Comparison of ENCODE assay signal across 2 cellular contexts in the genomic region with DNA sequence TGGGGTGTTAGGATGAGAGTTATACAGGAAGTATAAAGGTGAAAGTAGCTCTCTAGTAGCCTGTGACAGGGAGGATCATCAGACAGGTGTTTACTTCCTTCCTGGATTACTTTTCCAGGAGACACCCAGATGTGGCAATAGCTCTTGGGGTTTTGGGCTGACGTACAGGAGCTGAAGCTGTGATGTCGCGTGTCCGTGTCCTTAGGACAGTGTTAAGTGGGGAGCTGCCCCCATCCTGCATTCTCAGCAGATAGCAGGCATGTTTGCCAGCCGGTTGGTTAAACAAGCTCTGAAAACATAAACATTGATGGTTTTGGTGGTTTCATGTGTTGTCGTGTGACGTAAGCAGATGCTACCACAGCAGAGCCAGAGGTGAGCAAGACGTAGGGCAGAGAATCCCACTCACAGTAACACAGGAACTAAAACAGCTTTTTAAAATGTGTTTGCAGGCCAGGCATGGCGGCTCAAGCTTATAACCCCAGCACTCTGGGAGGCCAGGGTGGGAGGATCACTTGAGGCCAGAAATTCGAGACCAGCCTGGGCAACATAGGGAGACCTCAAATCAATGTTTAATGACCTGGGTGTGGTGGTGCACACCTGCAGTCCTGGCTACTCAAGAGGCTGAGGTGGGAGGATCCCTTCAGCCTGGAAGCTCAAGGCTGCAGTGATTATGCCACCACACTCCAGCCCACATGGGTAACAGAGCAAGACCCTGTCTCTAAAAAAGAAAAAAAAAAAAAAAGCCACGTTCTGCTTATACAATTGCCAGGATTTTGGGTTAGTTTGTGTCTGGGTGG.
A peak's percentile ranks its signal among the peaks of the same experiment; 100 is the strongest.
TF ChIP-seq lines count a peak whose summit lies in the region.

No MANE protein-coding gene starts in this region.

TF ChIP-seq in HEK293, 187 proteins besides CTCF, POLR2A, EP300 and RAD21:
- TF ChIP-seq, protein P1, sequence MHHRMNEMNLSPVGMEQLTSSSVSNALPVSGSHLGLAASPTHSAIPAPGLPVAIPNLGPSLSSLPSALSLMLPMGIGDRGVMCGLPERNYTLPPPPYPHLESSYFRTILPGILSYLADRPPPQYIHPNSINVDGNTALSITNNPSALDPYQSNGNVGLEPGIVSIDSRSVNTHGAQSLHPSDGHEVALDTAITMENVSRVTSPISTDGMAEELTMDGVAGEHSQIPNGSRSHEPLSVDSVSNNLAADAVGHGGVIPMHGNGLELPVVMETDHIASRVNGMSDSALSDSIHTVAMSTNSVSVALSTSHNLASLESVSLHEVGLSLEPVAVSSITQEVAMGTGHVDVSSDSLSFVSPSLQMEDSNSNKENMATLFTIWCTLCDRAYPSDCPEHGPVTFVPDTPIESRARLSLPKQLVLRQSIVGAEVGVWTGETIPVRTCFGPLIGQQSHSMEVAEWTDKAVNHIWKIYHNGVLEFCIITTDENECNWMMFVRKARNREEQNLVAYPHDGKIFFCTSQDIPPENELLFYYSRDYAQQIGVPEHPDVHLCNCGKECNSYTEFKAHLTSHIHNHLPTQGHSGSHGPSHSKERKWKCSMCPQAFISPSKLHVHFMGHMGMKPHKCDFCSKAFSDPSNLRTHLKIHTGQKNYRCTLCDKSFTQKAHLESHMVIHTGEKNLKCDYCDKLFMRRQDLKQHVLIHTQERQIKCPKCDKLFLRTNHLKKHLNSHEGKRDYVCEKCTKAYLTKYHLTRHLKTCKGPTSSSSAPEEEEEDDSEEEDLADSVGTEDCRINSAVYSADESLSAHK (tag by site-specific recombination; IDR thresholded peaks at IDR 0.05), result 0 out of 2 replicates have a peak, but pooled peaks have one; percentile 14
- TF ChIP-seq KLF1 (tag by site-specific recombination; IDR thresholded peaks at IDR 0.05), result peak; percentile 89
- TF ChIP-seq ZNF266 (tag by site-specific recombination; IDR thresholded peaks at IDR 0.05; ENCODE audit: low read depth), result no peak

TF ChIP-seq in K562, 482 proteins besides CTCF, POLR2A, EP300 and RAD21:
- no peak for TF ChIP-seq TOE1 (IDR thresholded peaks at IDR 0.05; ENCODE audit: borderline replicate concordance)
- no peak for TF ChIP-seq TOE1 (CRISPR knock-in tag; IDR thresholded peaks at IDR 0.05; ENCODE audit: borderline replicate concordance, low read depth)
- TF ChIP-seq ZC3H4 (CRISPR knock-in tag; IDR thresholded peaks at IDR 0.05; ENCODE audit: borderline replicate concordance), result 0 out of 2 replicates have a peak, but pooled peaks have one; percentile 26
TF ChIP-seq in K562: peak in this region for 1.
